1 cellular context compared by ENCODE assay signal in the genomic region with DNA sequence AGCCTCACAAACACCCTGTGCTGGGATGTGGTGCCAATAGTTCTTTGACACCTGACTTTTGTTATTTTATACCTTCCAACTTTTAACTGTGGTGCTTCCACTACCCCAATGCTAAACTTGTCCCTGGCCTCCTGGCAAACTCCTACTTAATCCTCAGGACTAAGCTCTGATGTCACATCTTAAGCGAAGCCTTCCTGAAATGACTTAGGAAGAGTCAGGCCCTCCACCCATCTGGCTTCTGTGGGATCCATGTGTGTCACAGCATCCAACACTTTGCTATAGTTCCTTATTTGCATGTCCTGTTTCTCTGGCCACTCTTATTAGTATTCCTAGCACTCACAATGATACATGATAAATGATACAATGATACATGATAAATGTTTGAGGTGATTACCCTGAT.
TF ChIP-seq lines count a peak whose summit lies in the region.

No MANE protein-coding gene starts in this region.

TF ChIP-seq in IMR-90, 13 proteins besides CTCF, POLR2A, EP300 and RAD21 (continued from another document):
- TF ChIP-seq, protein P1, sequence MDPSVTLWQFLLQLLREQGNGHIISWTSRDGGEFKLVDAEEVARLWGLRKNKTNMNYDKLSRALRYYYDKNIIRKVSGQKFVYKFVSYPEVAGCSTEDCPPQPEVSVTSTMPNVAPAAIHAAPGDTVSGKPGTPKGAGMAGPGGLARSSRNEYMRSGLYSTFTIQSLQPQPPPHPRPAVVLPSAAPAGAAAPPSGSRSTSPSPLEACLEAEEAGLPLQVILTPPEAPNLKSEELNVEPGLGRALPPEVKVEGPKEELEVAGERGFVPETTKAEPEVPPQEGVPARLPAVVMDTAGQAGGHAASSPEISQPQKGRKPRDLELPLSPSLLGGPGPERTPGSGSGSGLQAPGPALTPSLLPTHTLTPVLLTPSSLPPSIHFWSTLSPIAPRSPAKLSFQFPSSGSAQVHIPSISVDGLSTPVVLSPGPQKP (IDR thresholded peaks at IDR 0.05; ENCODE audit: borderline replicate concordance, low read depth, low read length) = no peak
- TF ChIP-seq MAZ (IDR thresholded peaks at IDR 0.05; ENCODE audit: borderline replicate concordance, low read depth, low read length) (no peak), BHLHE40 (IDR thresholded peaks at IDR 0.05; ENCODE audit: low read depth, low read length) (no peak)
